ENCODE assay signal across 9 cellular contexts in genomic region chr5:154758501-154758900, GRCh38. TPM values are rescaled to one million over a fixed set of nuclear protein-coding genes. Genes with fewer than 3 reads are reported as not detected.
DNase-seq lines count a peak whose midpoint lies in the region; ATAC-seq lines count a peak whose summit lies in the region.
"Had no signal": no experiment of that assay in that cellular context is flagged by ENCODE, and none has a peak within 500 bp of the region (broad histone marks: within the 10 kb centered on the region; RNA-seq: fewer than 3 reads in every experiment).

No MANE protein-coding gene starts in this region.

- H3K4me3 ChIP-seq in iPS-15b (ENCODE audit: low read depth, low read length) (peak overlapping the region; percentile 60), subcutaneous abdominal adipose tissue (ENCODE audit: low read depth in 1 of 5, low read length in 5 of 5) (peak overlapping the region; percentile 18 to 54 (median 30))
- H3K4me3 ChIP-seq: SJCRH30 had no signal

- no peaks in the 10 kb centered on the region for H3K27me3 ChIP-seq in iPS-15b (ENCODE audit: control insufficient read depth, insufficient read depth, low read length)
- H3K27me3 ChIP-seq in subcutaneous abdominal adipose tissue (ENCODE audit: control insufficient read depth in 5 of 5, insufficient read depth in 4 of 5, low read length in 5 of 5), result no peaks in the 10 kb centered on the region
- H3K27me3 ChIP-seq: SJCRH30 had no signal

- no peak overlapping the region for H3K9ac ChIP-seq in iPS-15b (ENCODE audit: low read depth, low read length)
- peak overlapping the region in 3 of 5 donors; percentile 21 to 45 (median 34) for H3K9ac ChIP-seq in subcutaneous abdominal adipose tissue (ENCODE audit: low read length in 5 of 5)

- H3K4me1 Mint-ChIP-seq in activated CD4-positive, alpha-beta T cell treated with anti-CD3 and anti-CD28 coated beads for 36 hours, result peaks cover 65% of the 10 kb centered on the region
- H3K4me1 Mint-ChIP-seq in activated T-helper 2 cell treated with anti-CD3 and anti-CD28 coated beads, Interferon-gamma antibody, Interleukin-2, Interleukin-4, amounts not matched to agents 10 μg/mL and 5 μg/mL and 100 μg/mL, durations not matched to agents 14 hours and 24 hours and 36 hours (ENCODE audit: low read depth), result peaks cover 56% of the 10 kb centered on the region

- intact Hi-C loops in activated CD4-positive, alpha-beta T cell treated with anti-CD3 and anti-CD28 coated beads for 36 hours (cut with DNase I, micrococcal nuclease), result loop anchor here (5.0 kb wide), 4 partner anchors 54 to 566 kb away; partner anchors contain the start of genes GALNT10 (in 1 of the 2) and SAP30L (in 1 of the 2)
- intact Hi-C loops in activated T-helper 2 cell treated with anti-CD3 and anti-CD28 coated beads, Interferon-gamma antibody, Interleukin-2, Interleukin-4, amounts not matched to agents 10 μg/mL and 5 μg/mL and 100 μg/mL, durations not matched to agents 14 hours and 24 hours and 36 hours (cut with micrococcal nuclease), result loop anchor here (2.0 to 10.0 kb wide), 4 partner anchors 14 to 564 kb away; partner anchors contain the start of genes GALNT10 and SAP30L

- H3K36me3 ChIP-seq in iPS-15b (ENCODE audit: control insufficient read depth, insufficient read depth, low read length) (no peaks in the 10 kb centered on the region), subcutaneous abdominal adipose tissue (ENCODE audit: control insufficient read depth in 5 of 5, insufficient read depth in 5 of 5, low read length in 5 of 5) (no peaks in the 10 kb centered on the region)

- peaks cover 17% of the 10 kb centered on the region for H3K36me3 Mint-ChIP-seq in activated CD4-positive, alpha-beta T cell treated with anti-CD3 and anti-CD28 coated beads for 36 hours (ENCODE audit: low read depth)
- H3K36me3 Mint-ChIP-seq in activated T-helper 2 cell treated with anti-CD3 and anti-CD28 coated beads, Interferon-gamma antibody, Interleukin-2, Interleukin-4, amounts not matched to agents 10 μg/mL and 5 μg/mL and 100 μg/mL, durations not matched to agents 14 hours and 24 hours and 36 hours (ENCODE audit: low read depth), result peaks cover 32% of the 10 kb centered on the region

- H3K9me3 ChIP-seq in iPS-15b (ENCODE audit: control insufficient read depth, insufficient read depth, low read length), result no peaks in the 10 kb centered on the region
- no peaks in the 10 kb centered on the region for H3K9me3 ChIP-seq in subcutaneous abdominal adipose tissue (ENCODE audit: control insufficient read depth in 5 of 5, low read length in 5 of 5)
- H3K9me3 ChIP-seq: SJCRH30 had no signal

- no peaks in the 10 kb centered on the region for H3K9me3 Mint-ChIP-seq in activated CD4-positive, alpha-beta T cell treated with anti-CD3 and anti-CD28 coated beads for 36 hours (ENCODE audit: low read depth)
- H3K9me3 Mint-ChIP-seq in activated T-helper 2 cell treated with anti-CD3 and anti-CD28 coated beads, Interferon-gamma antibody, Interleukin-2, Interleukin-4, amounts not matched to agents 10 μg/mL and 5 μg/mL and 100 μg/mL, durations not matched to agents 14 hours and 24 hours and 36 hours, result no peaks in the 10 kb centered on the region

- H3K27ac Mint-ChIP-seq in activated CD4-positive, alpha-beta T cell treated with anti-CD3 and anti-CD28 coated beads for 36 hours, result peak overlapping the region; percentile 80
- peak overlapping the region; percentile 43 for H3K27ac Mint-ChIP-seq in activated T-helper 2 cell treated with anti-CD3 and anti-CD28 coated beads, Interferon-gamma antibody, Interleukin-2, Interleukin-4, amounts not matched to agents 10 μg/mL and 5 μg/mL and 100 μg/mL, durations not matched to agents 14 hours and 24 hours and 36 hours

- CTCF ChIA-PET in activated CD4-positive, alpha-beta T cell treated with anti-CD3 and anti-CD28 coated beads for 36 hours (lab: Charles Lee), result interaction anchor here (0.9 to 1.6 kb wide), 3 partner anchors 8 to 48 kb away, joined by 3 to 5 read pairs (median 3); no protein-coding TSS in a partner anchor

- POLR2A ChIA-PET in activated CD4-positive, alpha-beta T cell treated with anti-CD3 and anti-CD28 coated beads for 36 hours (lab: Charles Lee), result interaction anchor here (0.6 to 1.4 kb wide), 4 partner anchors 71 to 290 kb away, joined by 3 to 5 read pairs (median 4); partner anchors contain the start of gene CNOT8

- H3K4me1 ChIP-seq in iPS-15b (ENCODE audit: control insufficient read depth, insufficient read depth, low read length) (peaks cover 42% of the 10 kb centered on the region), subcutaneous abdominal adipose tissue (ENCODE audit: control insufficient read depth in 5 of 5, insufficient read depth in 5 of 5, low read length in 5 of 5) (peaks cover 6 to 59% (median 52%) of the 10 kb centered on the region in 5 donors)

- H3K4me3 Mint-ChIP-seq in activated CD4-positive, alpha-beta T cell treated with anti-CD3 and anti-CD28 coated beads for 36 hours, result peak overlapping the region; percentile 88
- H3K4me3 Mint-ChIP-seq in activated T-helper 2 cell treated with anti-CD3 and anti-CD28 coated beads, Interferon-gamma antibody, Interleukin-2, Interleukin-4, amounts not matched to agents 10 μg/mL and 5 μg/mL and 100 μg/mL, durations not matched to agents 14 hours and 24 hours and 36 hours (ENCODE audit: low read depth), result peak overlapping the region; percentile 85

- H3K27ac ChIP-seq in subcutaneous abdominal adipose tissue (ENCODE audit: low read depth, low read length), result peak overlapping the region; percentile 68
- H3K27ac ChIP-seq: SJCRH30 had no signal

- no peaks in the 10 kb centered on the region for H3K27me3 Mint-ChIP-seq in activated CD4-positive, alpha-beta T cell treated with anti-CD3 and anti-CD28 coated beads for 36 hours
- H3K27me3 Mint-ChIP-seq in activated T-helper 2 cell treated with anti-CD3 and anti-CD28 coated beads, Interferon-gamma antibody, Interleukin-2, Interleukin-4, amounts not matched to agents 10 μg/mL and 5 μg/mL and 100 μg/mL, durations not matched to agents 14 hours and 24 hours and 36 hours (ENCODE audit: low read depth), result no peaks in the 10 kb centered on the region

- ATAC-seq in activated CD4-positive, alpha-beta T cell treated with anti-CD3 and anti-CD28 coated beads for 36 hours, result no peak
- ATAC-seq in HG03196 (IDR thresholded peaks at IDR 0.05; ENCODE audit: unreplicated experiment), result no peak

- no peak for DNase-seq in activated CD4-positive, alpha-beta T cell treated with anti-CD3 and anti-CD28 coated beads for 36 hours
- no peak for DNase-seq in activated CD4-positive, alpha-beta T cell treated with anti-CD3 and anti-CD28 coated beads, Interleukin-2, amount 50 U/mL, for 1 hour
- no peak for DNase-seq in activated T-helper 2 cell treated with anti-CD3 and anti-CD28 coated beads, Interferon-gamma antibody, Interleukin-2, Interleukin-4, amounts not matched to agents 10 μg/mL and 5 μg/mL and 100 μg/mL, durations not matched to agents 14 hours and 24 hours and 36 hours (ENCODE audit: low spot score)
- DNase-seq in NCI-H2171 treated with DMSO at 0.1 percent for 48 hours (lab: John Stamatoyannopoulos, UW) (no peak), EL (no peak)
- DNase-seq: SJCRH30 had no signal

RNA-seq across cellular contexts. Expression of gene LARP1, which starts 3.3 kb away (rescaled TPM):
- 100 to 1,000 TPM; 225 to 339 TPM for total RNA-seq in activated CD4-positive, alpha-beta T cell treated with anti-CD3 and anti-CD28 coated beads for 36 hours
- total RNA-seq in activated T-helper 2 cell treated with anti-CD3 and anti-CD28 coated beads, Interferon-gamma antibody, Interleukin-2, Interleukin-4, amounts not matched to agents 10 μg/mL and 5 μg/mL and 100 μg/mL, durations not matched to agents 14 hours and 24 hours and 36 hours, result 278 and 301 TPM in 2 replicates
